In the genomic region with DNA sequence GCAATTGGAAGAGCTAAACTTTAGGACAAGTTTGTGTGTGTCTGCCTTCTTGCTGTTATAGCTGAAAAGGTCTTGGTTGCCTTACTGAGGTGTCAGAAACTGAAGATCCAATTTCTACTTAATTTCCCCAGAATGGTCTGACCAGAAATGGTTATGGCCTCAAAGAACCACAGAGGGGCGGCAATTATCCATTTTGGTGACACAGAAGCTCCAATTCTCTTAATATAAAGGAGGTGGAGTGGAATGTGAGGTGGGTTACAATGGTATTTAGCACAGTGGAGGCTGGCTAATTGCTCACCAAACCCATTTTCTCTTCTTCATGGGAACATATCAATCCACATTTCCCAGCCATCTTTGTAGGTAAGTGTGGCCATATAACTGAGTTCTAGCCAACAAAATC, we compare ENCODE assay signal across 13 cellular contexts.
DNase-seq lines count a peak whose midpoint lies in the region; ATAC-seq and TF ChIP-seq lines count a peak whose summit lies in the region.
"Had no signal": no experiment of that assay in that cellular context is flagged by ENCODE, and none has a peak within 500 bp of the region (broad histone marks: within the 10 kb centered on the region; RNA-seq: fewer than 3 reads in every experiment).

No MANE protein-coding gene starts in this region.

- H3K79me2 ChIP-seq in OCI-LY3 (ENCODE audit: low read length) (no peaks in the 10 kb centered on the region), hepatocyte (no peaks in the 10 kb centered on the region)

- DNase-seq in BE2C (no peak), hepatocyte (ENCODE audit: low spot score) (peak; percentile 11), activated gamma-delta T cell treated with Interleukin-2 at 50 U/mL for 16 hours (no peak)
- DNase-seq in NK-92 treated with Interleukin-12 subunit alpha and Interleukin-12 subunit beta, amount 100 ng/mL, for 24 hours (lab: John Stamatoyannopoulos, UW) = no peak
- DNase-seq in activated T-cell treated with anti-CD3 and anti-CD28 coated beads, Interleukin-2, amount 50 U/mL, for 48 hours = no peak
- DNase-seq: kidney glomerular epithelial cell; NCI-H510A; stimulated activated CD4-positive, alpha-beta T cell treated with anti-CD3 and anti-CD28 coated beads, Interleukin-4, amount 100 ng/mL, for 1 hour; T1000 had no signal

- H3K4me2 ChIP-seq in OCI-LY3 (ENCODE audit: low read length) (peak overlapping the region; percentile 16; the same call in 1 of the 2 replicates), hepatocyte (no peak overlapping the region)

- 29% methylated on average over 1 of the region's 1 CpG for WGBS in hepatocyte (ENCODE audit: low lambda C conversion rate, missing lambda C conversion rate)

- H3K27me3 ChIP-seq in BE2C = no peaks in the 10 kb centered on the region
- H3K27me3 ChIP-seq in OCI-LY3 (ENCODE audit: low read depth, low read length) = no peaks in the 10 kb centered on the region
- no peaks in the 10 kb centered on the region for H3K27me3 ChIP-seq in hepatocyte

- CTCF ChIA-PET in HEK293 (lab: Yijun Ruan, JAX) = no interaction called here

- H3K9ac ChIP-seq in OCI-LY3 (ENCODE audit: low read length) = no peak overlapping the region

- no peaks in the 10 kb centered on the region for H3K9me2 ChIP-seq in hepatocyte (replicated peaks; ENCODE audit: insufficient read depth)

- POLR2A ChIA-PET in HEK293 (lab: Yijun Ruan, JAX) = no interaction called here

- no peak overlapping the region for H3K4me3 ChIP-seq in BE2C (ENCODE audit: low read depth, low read length)
- H3K4me3 ChIP-seq in HEK293 (ENCODE audit: low read depth, low read length) = no peak overlapping the region
- no peak overlapping the region for H3K4me3 ChIP-seq in OCI-LY3 (ENCODE audit: low read length)
- no peak overlapping the region for H3K4me3 ChIP-seq in hepatocyte
- H3K4me3 ChIP-seq: esophagus muscularis mucosa had no signal

- H3K4me1 ChIP-seq in BE2C (no peaks in the 10 kb centered on the region), HEK293 (ENCODE audit: control insufficient read depth, insufficient read depth, low read length) (no peaks in the 10 kb centered on the region), OCI-LY3 (ENCODE audit: low read length) (peaks cover 5% of the 10 kb centered on the region), hepatocyte (ENCODE audit: insufficient read depth) (no peaks in the 10 kb centered on the region)
- H3K4me1 ChIP-seq: esophagus muscularis mucosa had no signal

- H3K9me3 ChIP-seq in BE2C (no peaks in the 10 kb centered on the region), HEK293 (ENCODE audit: control insufficient read depth, insufficient read depth, low read depth, low read length) (no peaks in the 10 kb centered on the region), OCI-LY3 (ENCODE audit: insufficient read depth, low read length) (no peaks in the 10 kb centered on the region), hepatocyte (ENCODE audit: low read depth) (no peaks in the 10 kb centered on the region)
- H3K9me3 ChIP-seq: esophagus muscularis mucosa had no signal

- H3K27ac ChIP-seq in HEK293 (ENCODE audit: extremely low read depth, low read depth, low read length) (no peak overlapping the region), OCI-LY3 (ENCODE audit: low read length) (no peak overlapping the region), hepatocyte (no peak overlapping the region)
- H3K27ac ChIP-seq: esophagus muscularis mucosa had no signal

- H3K36me3 ChIP-seq in BE2C (no peaks in the 10 kb centered on the region), HEK293 (ENCODE audit: control insufficient read depth in 2 of 2, insufficient read depth in 1 of 2, low read length in 2 of 2) (no peaks in the 10 kb centered on the region), OCI-LY3 (replicated peaks; ENCODE audit: low read depth, low read length) (no peaks in the 10 kb centered on the region), hepatocyte (replicated peaks; ENCODE audit: insufficient read depth, low read depth) (no peaks in the 10 kb centered on the region)
- H3K36me3 ChIP-seq: esophagus muscularis mucosa had no signal

- TF ChIP-seq CTCF in BE2C (IDR thresholded peaks at IDR 0.05; ENCODE audit: low read depth, low read length) (0 out of 2 replicates have a peak, but pooled peaks have one; percentile 7), HEK293 (tag by site-specific recombination; IDR thresholded peaks at IDR 0.05) (no peak), OCI-LY3 (IDR thresholded peaks at IDR 0.05; ENCODE audit: low read depth, low read length) (peak; percentile 70), hepatocyte (IDR thresholded peaks at IDR 0.05; ENCODE audit: poor library complexity) (peak; percentile 53)

- no peak for ATAC-seq in GM18498 (IDR thresholded peaks at IDR 0.05; ENCODE audit: unreplicated experiment)

- peak overlapping the region; percentile 84; the same call in 1 of the 2 replicates for H2AFZ ChIP-seq in OCI-LY3 (ENCODE audit: low read depth, low read length)
- no peak overlapping the region for H2AFZ ChIP-seq in hepatocyte

- no peaks in the 10 kb centered on the region for H4K20me1 ChIP-seq in OCI-LY3 (ENCODE audit: insufficient read depth, low read length)
- H4K20me1 ChIP-seq in hepatocyte (ENCODE audit: insufficient read depth, poor library complexity, severe bottlenecking) = no peaks in the 10 kb centered on the region

TF ChIP-seq in HEK293, 187 proteins besides CTCF, POLR2A, EP300 and RAD21 (continues in another document):
- peak; percentile 16; the same call in 1 of the 2 replicates for TF ChIP-seq ZNF654 (tag by site-specific recombination; IDR thresholded peaks at IDR 0.05; ENCODE audit: low read depth)
- TF ChIP-seq, protein P1, sequence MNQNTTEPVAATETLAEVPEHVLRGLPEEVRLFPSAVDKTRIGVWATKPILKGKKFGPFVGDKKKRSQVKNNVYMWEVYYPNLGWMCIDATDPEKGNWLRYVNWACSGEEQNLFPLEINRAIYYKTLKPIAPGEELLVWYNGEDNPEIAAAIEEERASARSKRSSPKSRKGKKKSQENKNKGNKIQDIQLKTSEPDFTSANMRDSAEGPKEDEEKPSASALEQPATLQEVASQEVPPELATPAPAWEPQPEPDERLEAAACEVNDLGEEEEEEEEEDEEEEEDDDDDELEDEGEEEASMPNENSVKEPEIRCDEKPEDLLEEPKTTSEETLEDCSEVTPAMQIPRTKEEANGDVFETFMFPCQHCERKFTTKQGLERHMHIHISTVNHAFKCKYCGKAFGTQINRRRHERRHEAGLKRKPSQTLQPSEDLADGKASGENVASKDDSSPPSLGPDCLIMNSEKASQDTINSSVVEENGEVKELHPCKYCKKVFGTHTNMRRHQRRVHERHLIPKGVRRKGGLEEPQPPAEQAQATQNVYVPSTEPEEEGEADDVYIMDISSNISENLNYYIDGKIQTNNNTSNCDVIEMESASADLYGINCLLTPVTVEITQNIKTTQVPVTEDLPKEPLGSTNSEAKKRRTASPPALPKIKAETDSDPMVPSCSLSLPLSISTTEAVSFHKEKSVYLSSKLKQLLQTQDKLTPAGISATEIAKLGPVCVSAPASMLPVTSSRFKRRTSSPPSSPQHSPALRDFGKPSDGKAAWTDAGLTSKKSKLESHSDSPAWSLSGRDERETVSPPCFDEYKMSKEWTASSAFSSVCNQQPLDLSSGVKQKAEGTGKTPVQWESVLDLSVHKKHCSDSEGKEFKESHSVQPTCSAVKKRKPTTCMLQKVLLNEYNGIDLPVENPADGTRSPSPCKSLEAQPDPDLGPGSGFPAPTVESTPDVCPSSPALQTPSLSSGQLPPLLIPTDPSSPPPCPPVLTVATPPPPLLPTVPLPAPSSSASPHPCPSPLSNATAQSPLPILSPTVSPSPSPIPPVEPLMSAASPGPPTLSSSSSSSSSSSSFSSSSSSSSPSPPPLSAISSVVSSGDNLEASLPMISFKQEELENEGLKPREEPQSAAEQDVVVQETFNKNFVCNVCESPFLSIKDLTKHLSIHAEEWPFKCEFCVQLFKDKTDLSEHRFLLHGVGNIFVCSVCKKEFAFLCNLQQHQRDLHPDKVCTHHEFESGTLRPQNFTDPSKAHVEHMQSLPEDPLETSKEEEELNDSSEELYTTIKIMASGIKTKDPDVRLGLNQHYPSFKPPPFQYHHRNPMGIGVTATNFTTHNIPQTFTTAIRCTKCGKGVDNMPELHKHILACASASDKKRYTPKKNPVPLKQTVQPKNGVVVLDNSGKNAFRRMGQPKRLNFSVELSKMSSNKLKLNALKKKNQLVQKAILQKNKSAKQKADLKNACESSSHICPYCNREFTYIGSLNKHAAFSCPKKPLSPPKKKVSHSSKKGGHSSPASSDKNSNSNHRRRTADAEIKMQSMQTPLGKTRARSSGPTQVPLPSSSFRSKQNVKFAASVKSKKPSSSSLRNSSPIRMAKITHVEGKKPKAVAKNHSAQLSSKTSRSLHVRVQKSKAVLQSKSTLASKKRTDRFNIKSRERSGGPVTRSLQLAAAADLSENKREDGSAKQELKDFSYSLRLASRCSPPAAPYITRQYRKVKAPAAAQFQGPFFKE (tag by site-specific recombination; IDR thresholded peaks at IDR 0.05; ENCODE audit: borderline replicate concordance) = no peak
- no peak for TF ChIP-seq ZNF76 (tag by site-specific recombination; IDR thresholded peaks at IDR 0.05; ENCODE audit: borderline replicate concordance, low read depth)
- no peak for TF ChIP-seq ZNF24 (tag by site-specific recombination; IDR thresholded peaks at IDR 0.05)
- no peak for TF ChIP-seq OSR2 (tag by site-specific recombination; IDR thresholded peaks at IDR 0.05)
- TF ChIP-seq, protein P2, sequence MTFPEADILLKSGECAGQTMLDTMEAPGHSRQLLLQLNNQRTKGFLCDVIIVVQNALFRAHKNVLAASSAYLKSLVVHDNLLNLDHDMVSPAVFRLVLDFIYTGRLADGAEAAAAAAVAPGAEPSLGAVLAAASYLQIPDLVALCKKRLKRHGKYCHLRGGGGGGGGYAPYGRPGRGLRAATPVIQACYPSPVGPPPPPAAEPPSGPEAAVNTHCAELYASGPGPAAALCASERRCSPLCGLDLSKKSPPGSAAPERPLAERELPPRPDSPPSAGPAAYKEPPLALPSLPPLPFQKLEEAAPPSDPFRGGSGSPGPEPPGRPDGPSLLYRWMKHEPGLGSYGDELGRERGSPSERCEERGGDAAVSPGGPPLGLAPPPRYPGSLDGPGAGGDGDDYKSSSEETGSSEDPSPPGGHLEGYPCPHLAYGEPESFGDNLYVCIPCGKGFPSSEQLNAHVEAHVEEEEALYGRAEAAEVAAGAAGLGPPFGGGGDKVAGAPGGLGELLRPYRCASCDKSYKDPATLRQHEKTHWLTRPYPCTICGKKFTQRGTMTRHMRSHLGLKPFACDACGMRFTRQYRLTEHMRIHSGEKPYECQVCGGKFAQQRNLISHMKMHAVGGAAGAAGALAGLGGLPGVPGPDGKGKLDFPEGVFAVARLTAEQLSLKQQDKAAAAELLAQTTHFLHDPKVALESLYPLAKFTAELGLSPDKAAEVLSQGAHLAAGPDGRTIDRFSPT (tag by site-specific recombination; IDR thresholded peaks at IDR 0.05) = no peak
